In the genomic region with DNA sequence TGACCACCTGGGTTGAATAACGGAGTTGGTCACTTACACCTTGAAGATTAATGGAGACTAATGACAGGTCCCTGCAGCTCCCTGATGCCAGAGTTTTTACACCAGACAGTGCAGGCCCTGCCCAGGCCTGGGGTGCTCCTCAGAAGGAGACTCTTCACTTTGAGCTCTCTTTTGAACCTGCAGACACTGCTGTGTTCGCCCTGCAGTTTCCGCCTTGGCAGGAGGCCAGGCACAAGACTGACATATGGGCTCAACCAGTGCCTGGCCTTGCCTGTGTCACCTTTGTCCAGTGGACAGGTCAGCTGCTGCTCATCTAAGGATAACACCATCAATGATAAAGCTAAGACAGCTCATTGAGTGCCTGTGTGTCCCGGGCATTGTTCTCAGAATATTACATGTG, we compare ENCODE assay signal across 1 cellular context.
A peak's percentile ranks its signal among the peaks of the same experiment; 100 is the strongest.
TF ChIP-seq lines count a peak whose summit lies in the region.

No MANE protein-coding gene starts in this region.

TF ChIP-seq in K562, 482 proteins besides CTCF, POLR2A, EP300 and RAD21:
- peak; percentile 65 for TF ChIP-seq NFIC (IDR thresholded peaks at IDR 0.05)
- TF ChIP-seq ZNF696 (CRISPR knock-in tag; conservative IDR thresholded peaks at IDR 0.05) = no peak
